ENCODE assay signal across 8 cellular contexts in the genomic region with DNA sequence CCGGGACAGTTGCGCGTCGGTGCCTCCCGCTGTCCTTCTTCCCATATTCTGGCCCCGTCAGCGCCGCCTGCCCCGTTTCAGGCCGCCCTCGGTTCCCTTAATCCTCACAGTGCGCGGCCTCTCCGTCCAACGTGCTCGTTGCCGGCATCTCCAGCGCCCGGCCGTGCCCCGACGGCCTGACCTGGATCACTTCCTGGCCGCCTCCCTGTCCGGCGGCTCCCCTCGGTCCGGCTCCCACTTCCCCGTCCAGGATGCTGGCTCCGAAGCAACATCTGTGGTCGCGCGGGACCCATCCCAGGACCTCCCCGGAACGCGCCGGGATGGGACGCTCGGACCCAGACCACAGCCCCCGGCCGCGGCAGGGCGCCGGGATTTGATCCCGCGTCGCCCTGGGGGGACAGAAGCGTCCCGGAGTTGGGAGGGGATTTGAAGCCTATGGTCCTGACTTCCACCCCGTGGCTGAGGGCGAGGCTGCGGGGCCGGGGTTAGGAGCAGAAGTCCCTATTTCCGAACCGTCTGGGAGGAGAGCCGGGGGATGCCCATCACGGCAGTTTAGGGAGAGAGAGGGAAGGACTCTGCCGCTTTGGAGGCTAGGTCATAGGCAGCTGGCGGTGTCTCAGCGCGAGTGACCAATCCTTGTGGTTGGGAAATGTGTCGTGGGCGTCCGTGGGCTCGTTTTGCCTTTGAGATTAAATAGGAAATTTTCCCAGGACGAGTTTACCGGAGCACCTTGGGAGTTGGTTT. TPM values are rescaled to one million over a fixed set of nuclear protein-coding genes. Genes with fewer than 3 reads are reported as not detected.
DNase-seq lines count a peak whose midpoint lies in the region; ATAC-seq and TF ChIP-seq lines count a peak whose summit lies in the region.

No MANE protein-coding gene starts in this region.

- ATAC-seq in HG02610 (IDR thresholded peaks at IDR 0.05; ENCODE audit: unreplicated experiment) = peak; percentile 22
- ATAC-seq in effector memory CD8-positive, alpha-beta T cell (replicated peaks) = no peak

- H3K27ac Mint-ChIP-seq in effector memory CD8-positive, alpha-beta T cell = peak overlapping the region; percentile 97 to 98

- H3K36me3 ChIP-seq in muscle layer of colon (ENCODE audit: insufficient read depth, low read length) = no peaks in the 10 kb centered on the region

- no peaks in the 10 kb centered on the region for H3K27me3 Mint-ChIP-seq in effector memory CD8-positive, alpha-beta T cell

- no peaks in the 10 kb centered on the region for H3K9me3 Mint-ChIP-seq in effector memory CD8-positive, alpha-beta T cell

- no peaks in the 10 kb centered on the region for H3K9me3 ChIP-seq in muscle layer of colon (ENCODE audit: low read length)

- no peaks in the 10 kb centered on the region for H3K27me3 ChIP-seq in muscle layer of colon (ENCODE audit: control insufficient read depth in 1 of 2, insufficient read depth in 2 of 2, low read length in 2 of 2)

- peak overlapping the region; percentile 79 to 91 for H3K4me3 ChIP-seq in muscle layer of colon (ENCODE audit: low read depth in 1 of 2, low read length in 2 of 2)

- peaks cover 8% of the 10 kb centered on the region for H3K4me1 ChIP-seq in muscle layer of colon (ENCODE audit: insufficient read depth, low read length)

- peak overlapping the region; percentile 94 for H3K27ac ChIP-seq in muscle layer of colon (ENCODE audit: low read depth, low read length)

- peak overlapping the region; percentile 85 to 88 for H3K4me3 Mint-ChIP-seq in effector memory CD8-positive, alpha-beta T cell

- peaks cover 22% of the 10 kb centered on the region for H3K36me3 Mint-ChIP-seq in effector memory CD8-positive, alpha-beta T cell (ENCODE audit: insufficient read depth)

- peak; percentile 17 for DNase-seq in activated CD4-positive, alpha-beta T cell treated with anti-CD3 and anti-CD28 coated beads for 48 hours
- no peak for DNase-seq in activated CD4-positive, alpha-beta T cell treated with anti-CD3 and anti-CD28 coated beads, Interleukin-2, amount 50 U/mL, for 1 hour
- peak in 1 of 3 experiments; percentile 9 for DNase-seq in effector memory CD8-positive, alpha-beta T cell
- DNase-seq in activated CD4-positive, CD25-positive, alpha-beta regulatory T cell treated with anti-CD3 and anti-CD28 coated beads, Interleukin-2, amount 50 U/mL, for 72 hours = no peak
- DNase-seq in NCI-H1092 treated with DMSO at 0.1 percent for 48 hours (lab: John Stamatoyannopoulos, UW) = no peak

- peak overlapping the region; percentile 57 for H3K9ac ChIP-seq in muscle layer of colon (ENCODE audit: low read length)

- H3K4me1 Mint-ChIP-seq in effector memory CD8-positive, alpha-beta T cell (ENCODE audit: low read depth in 2 of 2) = peaks cover 11 to 20% of the 10 kb centered on the region in 2 donors

TF ChIP-seq in PFSK-1, 5 proteins besides CTCF, POLR2A, EP300 and RAD21:
- TF ChIP-seq TAF1 (IDR thresholded peaks at IDR 0.05; ENCODE audit: borderline replicate concordance, insufficient read depth, low read length) (no peak), SIN3A (IDR thresholded peaks at IDR 0.05; ENCODE audit: borderline replicate concordance, insufficient read depth, low read length) (0 out of 2 replicates have a peak, but pooled peaks have one; percentile 8)

RNA-seq across cellular contexts. Expression of a gene that starts 53.8 kb away (rescaled TPM):
- polyA plus RNA-seq in PFSK-1 (2012; ENCODE audit: insufficient read length, low read depth) = 13.7 TPM

RNA-seq across cellular contexts. Expression of a gene that starts 58.0 kb away (rescaled TPM):
- 17.9 TPM for polyA plus RNA-seq in PFSK-1 (2012; ENCODE audit: insufficient read length, low read depth)
